Comparison of ENCODE assay signal across 8 cellular contexts in the genomic region with DNA sequence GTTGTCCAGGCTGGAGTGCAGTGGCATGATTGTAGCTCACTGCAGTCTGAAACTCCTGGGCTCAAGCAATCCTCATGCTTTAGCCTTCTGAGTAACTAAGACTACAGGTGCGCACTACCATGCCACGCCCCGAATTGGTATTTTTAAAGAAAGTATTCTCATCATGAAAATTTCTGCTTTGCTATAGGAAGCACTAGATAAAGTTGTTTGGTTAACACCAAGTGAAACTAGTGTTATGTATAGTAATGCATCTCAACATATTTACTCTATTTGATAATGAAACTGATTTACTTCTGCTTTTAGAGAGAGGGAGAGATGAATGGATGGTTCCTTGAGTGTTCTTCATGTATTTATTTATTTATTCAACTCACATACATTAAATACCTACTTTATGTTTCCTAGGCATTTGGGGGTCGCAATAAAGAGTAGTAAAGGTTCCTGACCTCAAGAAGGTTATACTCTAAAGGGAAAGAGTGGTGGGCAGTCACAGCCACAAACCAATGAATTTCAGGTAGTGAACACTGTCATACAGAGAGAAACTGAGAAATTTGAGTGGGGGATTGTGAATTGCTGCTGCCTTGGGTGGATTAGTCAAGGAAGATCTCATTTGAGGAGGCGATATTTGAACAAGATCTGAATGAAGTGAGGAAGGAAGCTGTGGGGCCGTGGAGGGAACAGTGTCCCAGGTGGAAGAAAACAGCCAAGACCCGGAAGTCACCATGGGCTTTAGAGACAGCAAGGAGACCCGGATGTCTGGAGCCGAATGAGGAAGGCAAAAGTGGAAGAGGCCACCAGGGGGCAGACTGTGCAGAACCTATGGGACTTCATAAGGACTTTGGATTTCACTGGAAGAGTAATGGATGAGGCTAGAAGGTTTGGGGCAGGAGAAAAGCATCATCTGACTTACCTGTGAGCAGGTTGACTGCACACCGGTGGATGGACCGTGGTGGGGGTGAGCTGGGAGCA.
DNase-seq lines count a peak whose midpoint lies in the region; ATAC-seq lines count a peak whose summit lies in the region.

No MANE protein-coding gene starts in this region.

- no peaks in the 10 kb centered on the region for H3K36me3 Mint-ChIP-seq in activated naive CD8-positive, alpha-beta T cell treated with anti-CD3 and anti-CD28 coated beads, Interleukin-2, amount 50 U/mL, for 24 hours (ENCODE audit: low read depth)
- H3K36me3 Mint-ChIP-seq in stimulated activated naive B cell treated with anti-CD40 and anti-IgM and Interleukin-4, amounts not matched to agents 10 μg/mL and 1 μg/mL and 100 μg/mL, for 72 hours = peaks cover 0 to 4% of the 10 kb centered on the region in 2 donors

- no peaks in the 10 kb centered on the region for H3K9me3 Mint-ChIP-seq in activated naive CD8-positive, alpha-beta T cell treated with anti-CD3 and anti-CD28 coated beads, Interleukin-2, amount 50 U/mL, for 24 hours
- H3K9me3 Mint-ChIP-seq in stimulated activated naive B cell treated with anti-CD40 and anti-IgM and Interleukin-4, amounts not matched to agents 10 μg/mL and 1 μg/mL and 100 μg/mL, for 72 hours = peaks cover 9 to 12% of the 10 kb centered on the region in 2 donors

- H3K27ac Mint-ChIP-seq in activated naive CD8-positive, alpha-beta T cell treated with anti-CD3 and anti-CD28 coated beads, Interleukin-2, amount 50 U/mL, for 24 hours = peak overlapping the region; percentile 30
- H3K27ac Mint-ChIP-seq in stimulated activated naive B cell treated with anti-CD40 and anti-IgM and Interleukin-4, amounts not matched to agents 10 μg/mL and 1 μg/mL and 100 μg/mL, for 72 hours = peak overlapping the region; percentile 70

- no peak overlapping the region for H3K4me3 Mint-ChIP-seq in activated naive CD8-positive, alpha-beta T cell treated with anti-CD3 and anti-CD28 coated beads, Interleukin-2, amount 50 U/mL, for 24 hours
- H3K4me3 Mint-ChIP-seq in stimulated activated naive B cell treated with anti-CD40 and anti-IgM and Interleukin-4, amounts not matched to agents 10 μg/mL and 1 μg/mL and 100 μg/mL, for 72 hours = no peak overlapping the region

- ATAC-seq in GM18870 (IDR thresholded peaks at IDR 0.05; ENCODE audit: unreplicated experiment) = peak; percentile 84
- peak; percentile 73 for ATAC-seq in HG03103 (IDR thresholded peaks at IDR 0.05; ENCODE audit: low read depth, unreplicated experiment)
- no peak for ATAC-seq in activated naive CD8-positive, alpha-beta T cell treated with anti-CD3 and anti-CD28 coated beads, Interleukin-2, amount 50 U/mL, for 24 hours
- peak; percentile 71 for ATAC-seq in stimulated activated naive B cell treated with anti-CD40 and anti-IgM and Interleukin-4, amounts not matched to agents 10 μg/mL and 1 μg/mL and 100 μg/mL, for 72 hours (replicated peaks)

- H3K27me3 Mint-ChIP-seq in activated naive CD8-positive, alpha-beta T cell treated with anti-CD3 and anti-CD28 coated beads, Interleukin-2, amount 50 U/mL, for 24 hours = peaks cover 1% of the 10 kb centered on the region
- H3K27me3 Mint-ChIP-seq in stimulated activated naive B cell treated with anti-CD40 and anti-IgM and Interleukin-4, amounts not matched to agents 10 μg/mL and 1 μg/mL and 100 μg/mL, for 72 hours = peaks cover 9 to 16% of the 10 kb centered on the region in 2 donors

- peaks cover 24% of the 10 kb centered on the region for H3K4me1 Mint-ChIP-seq in activated naive CD8-positive, alpha-beta T cell treated with anti-CD3 and anti-CD28 coated beads, Interleukin-2, amount 50 U/mL, for 24 hours
- H3K4me1 Mint-ChIP-seq in stimulated activated naive B cell treated with anti-CD40 and anti-IgM and Interleukin-4, amounts not matched to agents 10 μg/mL and 1 μg/mL and 100 μg/mL, for 72 hours = peaks cover 12 to 15% of the 10 kb centered on the region in 2 donors

- DNase-seq in COLO829 (ENCODE audit: low spot score) (peak; percentile 69), OCI-M1 (lab: John Stamatoyannopoulos, UW) (peak; percentile 57), iPS-NIHi11 (ENCODE audit: low spot score) (peak; percentile 61), putamen (ENCODE audit: low spot score) (no peak)
- DNase-seq in activated naive CD8-positive, alpha-beta T cell treated with anti-CD3 and anti-CD28 coated beads, Interleukin-2, amount 50 U/mL, for 24 hours = peak; percentile 49
- DNase-seq in stimulated activated naive B cell treated with anti-CD40 and anti-IgM and Interleukin-4, amounts not matched to agents 10 μg/mL and 1 μg/mL and 100 μg/mL, for 72 hours = no peak

Comparison
In these comparisons a context has a peak if more than half of its experiments do, and no peak if none do; other contexts are left out.
1. DNase-seq: peak in COLO829 (single experiment), OCI-M1 (single experiment), activated naive CD8-positive, alpha-beta T cell treated with anti-CD3 and anti-CD28 coated beads, Interleukin-2, amount 50 U/mL, for 24 hours (single experiment) and iPS-NIHi11 (single experiment); none in stimulated activated naive B cell treated with anti-CD40 and anti-IgM and Interleukin-4, amounts not matched to agents 10 μg/mL and 1 μg/mL and 100 μg/mL, for 72 hours (single experiment) and putamen (single experiment).